ENCODE assay signal across 21 cellular contexts in genomic region chr2:63369146-63369545, GRCh38.
"Had no signal": no experiment of that assay in that cellular context is flagged by ENCODE, and none has a peak within 500 bp of the region (broad histone marks: within the 10 kb centered on the region; RNA-seq: fewer than 3 reads in every experiment).

No MANE protein-coding gene starts in this region.

- DNase-seq: colonic mucosa; cortex of kidney; effector CD8-positive, alpha-beta T cell; foreskin keratinocyte; glutamatergic neuron; head of caudate nucleus; heart right ventricle; hippocampal formation; left cardiac atrium; left lung; left ventricle myocardium superior; lower lobe of right lung; mesenchymal stem cell; midbrain; naive thymus-derived CD4-positive, alpha-beta T cell had no signal

- ATAC-seq: foreskin keratinocyte; gastroesophageal sphincter; heart right ventricle; left cardiac atrium; left lung; left ventricle myocardium superior; lower lobe of right lung; naive thymus-derived CD4-positive, alpha-beta T cell had no signal

- H3K4me3 ChIP-seq: colonic mucosa, esophagus muscularis mucosa, gastroesophageal sphincter, heart right ventricle, left lung, lower lobe of right lung had no signal

- H3K36me3 ChIP-seq: colonic mucosa, lower lobe of right lung had no signal

- H3K27ac ChIP-seq: colonic mucosa, esophagus muscularis mucosa, foreskin keratinocyte, gastroesophageal sphincter, heart right ventricle, left lung, lower lobe of right lung had no signal

- H3K4me1 ChIP-seq: colonic mucosa, esophagus muscularis mucosa, foreskin keratinocyte, gastroesophageal sphincter, heart right ventricle, left lung, lower lobe of right lung had no signal

- H3K9me3 ChIP-seq: colonic mucosa had no signal

- H3K27me3 ChIP-seq: colonic mucosa, esophagus muscularis mucosa, foreskin keratinocyte, gastroesophageal sphincter, heart right ventricle, left lung had no signal

- FAIRE-seq: endothelial cell of umbilical vein, frontal cortex, islet of Langerhans, keratinocyte had no signal
